18 cellular contexts compared by ENCODE assay signal in the genomic region with DNA sequence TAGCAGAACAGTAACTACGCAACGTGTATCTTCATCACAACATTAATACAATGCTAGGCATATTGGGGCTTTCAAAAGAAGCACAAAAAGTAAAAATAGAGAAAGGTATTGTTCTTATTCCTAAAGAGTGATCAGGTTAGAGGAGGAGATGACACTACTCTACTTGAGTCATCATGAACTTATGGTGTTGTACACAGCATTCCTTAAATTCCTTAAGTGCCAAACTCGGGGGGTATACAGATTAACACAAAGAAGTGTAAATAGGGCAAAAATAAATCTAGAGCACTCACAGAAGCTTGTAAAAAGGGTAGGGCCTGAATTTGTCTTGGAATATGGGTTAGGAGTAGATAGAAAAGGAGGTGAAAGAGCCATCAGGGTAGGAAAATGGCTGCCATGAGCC.
"Had no signal": no experiment of that assay in that cellular context is flagged by ENCODE, and none has a peak within 500 bp of the region (broad histone marks: within the 10 kb centered on the region; RNA-seq: fewer than 3 reads in every experiment).

No MANE protein-coding gene starts in this region.

- H3K36me3 ChIP-seq: cardiac muscle cell, gastroesophageal sphincter, neutrophil had no signal

- H3K9ac ChIP-seq: parathyroid adenoma had no signal

- H3K27me3 ChIP-seq: cardiac muscle cell, dorsolateral prefrontal cortex, neutrophil had no signal

- H3K4me1 ChIP-seq: gastroesophageal sphincter, parathyroid adenoma had no signal

- H3K27ac ChIP-seq: cardiac muscle cell, dorsolateral prefrontal cortex, gastroesophageal sphincter, neutrophil, parathyroid adenoma had no signal

- FAIRE-seq: keratinocyte had no signal

- H3K4me1 Mint-ChIP-seq: activated naive CD4-positive, alpha-beta T cell treated with anti-CD3 and anti-CD28 coated beads, Interleukin-2, amount 10 ng/mL, durations not matched to agents 7 days and 5 days; activated T-helper 17 cell treated with anti-CD3 and anti-CD28 coated beads, Interleukin-2, amount 50 U/mL, for 72 hours; memory B cell; natural killer cell had no signal

- H3K27ac Mint-ChIP-seq: activated naive CD4-positive, alpha-beta T cell treated with anti-CD3 and anti-CD28 coated beads, Interleukin-2, amount 10 ng/mL, durations not matched to agents 7 days and 5 days; activated T-helper 17 cell treated with anti-CD3 and anti-CD28 coated beads, Interleukin-2, amount 50 U/mL, for 72 hours; memory B cell; natural killer cell had no signal

- H3K36me3 Mint-ChIP-seq: activated naive CD4-positive, alpha-beta T cell treated with anti-CD3 and anti-CD28 coated beads, Interleukin-2, amount 10 ng/mL, durations not matched to agents 7 days and 5 days; natural killer cell had no signal

- H3K9me3 ChIP-seq: gastroesophageal sphincter, neutrophil had no signal

- H3K4me3 Mint-ChIP-seq: activated naive CD4-positive, alpha-beta T cell treated with anti-CD3 and anti-CD28 coated beads, Interleukin-2, amount 10 ng/mL, durations not matched to agents 7 days and 5 days; activated T-helper 17 cell treated with anti-CD3 and anti-CD28 coated beads, Interleukin-2, amount 50 U/mL, for 72 hours; memory B cell; natural killer cell had no signal

- H3K79me2 ChIP-seq: parathyroid adenoma had no signal

- ATAC-seq: activated T-helper 17 cell treated with anti-CD3 and anti-CD28 coated beads, Interleukin-2, amount 50 U/mL, for 72 hours; gastroesophageal sphincter; left ventricle myocardium superior; natural killer cell had no signal

- H3K27me3 Mint-ChIP-seq: activated naive CD4-positive, alpha-beta T cell treated with anti-CD3 and anti-CD28 coated beads, Interleukin-2, amount 10 ng/mL, durations not matched to agents 7 days and 5 days had no signal

- H3K4me3 ChIP-seq: cardiac muscle cell, dorsolateral prefrontal cortex, gastroesophageal sphincter had no signal

- DNase-seq: activated CD4-positive, CD25-positive, alpha-beta regulatory T cell treated with anti-CD3 and anti-CD28 coated beads, Interleukin-2, amount 50 U/mL, for 72 hours; activated naive CD4-positive, alpha-beta T cell treated with anti-CD3 and anti-CD28 coated beads, Interleukin-2, amount 10 ng/mL, durations not matched to agents 7 days and 5 days; dorsolateral prefrontal cortex; left ventricle myocardium superior; natural killer cell; retina; stimulated activated CD4-positive, alpha-beta T cell treated with anti-CD3 and anti-CD28 coated beads, Interleukin-4, amount 100 ng/mL, for 24 hours; stimulated activated naive CD4-positive, alpha-beta T cell; substantia nigra; SW 1271; trophoblast cell had no signal

- H2AFZ ChIP-seq: parathyroid adenoma had no signal
